In genomic region chr6:45436544-45437440, GRCh38 we compare ENCODE assay signal across 8 cellular contexts. TPM values are rescaled to one million over a fixed set of nuclear protein-coding genes. Genes with fewer than 3 reads are reported as not detected.
A peak's percentile ranks its signal among the peaks of the same experiment; 100 is the strongest.
DNase-seq lines count a peak whose midpoint lies in the region; ATAC-seq lines count a peak whose summit lies in the region.

No MANE protein-coding gene starts in this region.

- peak overlapping the region; percentile 21 to 70 (median 53) for H3K4me3 Mint-ChIP-seq in CD4-positive, CD25-positive, alpha-beta regulatory T cell
- H3K4me3 Mint-ChIP-seq in activated T-cell treated with anti-CD3 and anti-CD28 coated beads, Interleukin-2, amount 50 U/mL, for 4 hours, result peak overlapping the region; percentile 69
- peak overlapping the region in 3 of 5 donors; percentile 5 to 42 (median 6) for H3K4me3 Mint-ChIP-seq in immature natural killer cell

- H3K27ac Mint-ChIP-seq in CD4-positive, CD25-positive, alpha-beta regulatory T cell, result peak overlapping the region; percentile 2 to 49 (median 35)
- peak overlapping the region in 3 of 6 donors; percentile 43 to 63 (median 60) for H3K27ac Mint-ChIP-seq in immature natural killer cell

- H3K36me3 Mint-ChIP-seq in CD4-positive, CD25-positive, alpha-beta regulatory T cell, result peaks cover 5% of the 10 kb centered on the region
- peaks cover 36% of the 10 kb centered on the region for H3K36me3 Mint-ChIP-seq in activated T-cell treated with anti-CD3 and anti-CD28 coated beads, Interleukin-2, amount 50 U/mL, for 4 hours (ENCODE audit: insufficient read depth)
- H3K36me3 Mint-ChIP-seq in immature natural killer cell, result no peaks in the 10 kb centered on the region

- H3K4me3 ChIP-seq in CD4-positive, CD25-positive, alpha-beta regulatory T cell (ENCODE audit: low read depth, low read length), result peak overlapping the region; percentile 51

- H3K4me1 ChIP-seq in CD4-positive, CD25-positive, alpha-beta regulatory T cell (ENCODE audit: control insufficient read depth, insufficient read depth, low read length, poor library complexity, severe bottlenecking), result peaks cover 73% of the 10 kb centered on the region

- no peaks in the 10 kb centered on the region for H3K9me3 Mint-ChIP-seq in CD4-positive, CD25-positive, alpha-beta regulatory T cell
- H3K9me3 Mint-ChIP-seq in activated T-cell treated with anti-CD3 and anti-CD28 coated beads, Interleukin-2, amount 50 U/mL, for 4 hours, result no peaks in the 10 kb centered on the region
- H3K9me3 Mint-ChIP-seq in immature natural killer cell, result no peaks in the 10 kb centered on the region

- no peaks in the 10 kb centered on the region for H3K27me3 ChIP-seq in CD4-positive, CD25-positive, alpha-beta regulatory T cell (ENCODE audit: control insufficient read depth, insufficient read depth, low read length)

- H3K27ac ChIP-seq in CD4-positive, CD25-positive, alpha-beta regulatory T cell (ENCODE audit: insufficient read depth, low read length, poor library complexity, severe bottlenecking), result peak overlapping the region; percentile 50

- H3K9me3 ChIP-seq in CD4-positive, CD25-positive, alpha-beta regulatory T cell (ENCODE audit: control insufficient read depth in 2 of 2, low read length in 2 of 2), result no peaks in the 10 kb centered on the region

- no peaks in the 10 kb centered on the region for H3K27me3 Mint-ChIP-seq in CD4-positive, CD25-positive, alpha-beta regulatory T cell
- H3K27me3 Mint-ChIP-seq in activated T-cell treated with anti-CD3 and anti-CD28 coated beads, Interleukin-2, amount 50 U/mL, for 4 hours (ENCODE audit: low read depth), result no peaks in the 10 kb centered on the region
- H3K27me3 Mint-ChIP-seq in immature natural killer cell (ENCODE audit: low read depth in 3 of 3), result peaks cover 2 to 5% (median 3%) of the 10 kb centered on the region in 3 donors

- peaks cover 28 to 79% (median 53%) of the 10 kb centered on the region in 4 donors for H3K4me1 Mint-ChIP-seq in CD4-positive, CD25-positive, alpha-beta regulatory T cell
- H3K4me1 Mint-ChIP-seq in activated T-cell treated with anti-CD3 and anti-CD28 coated beads, Interleukin-2, amount 50 U/mL, for 4 hours (ENCODE audit: low read depth), result peaks cover 79% of the 10 kb centered on the region
- H3K4me1 Mint-ChIP-seq in immature natural killer cell, result peaks cover 33 to 74% of the 10 kb centered on the region in 2 donors

- DNase-seq in CD4-positive, CD25-positive, alpha-beta regulatory T cell, result peak in 1 of 3 donors; percentile 75
- DNase-seq in activated T-cell treated with anti-CD3 and anti-CD28 coated beads, Interleukin-2, amount 50 U/mL, for 4 hours, result peak; percentile 18
- DNase-seq in immature natural killer cell (no peak), NCI-H2227 (lab: John Stamatoyannopoulos, UW; ENCODE audit: unreplicated experiment) (no peak)
- DNase-seq in activated effector memory CD4-positive, alpha-beta T cell treated with anti-CD3 and anti-CD28 coated beads, Interleukin-2, amount 50 U/mL, for 16 hours, result no peak

- H3K36me3 ChIP-seq in CD4-positive, CD25-positive, alpha-beta regulatory T cell (ENCODE audit: control insufficient read depth, insufficient read depth, low read length), result peaks cover 9% of the 10 kb centered on the region

- ATAC-seq in CD4-positive, CD25-positive, alpha-beta regulatory T cell (ENCODE audit: low read depth in 2 of 2), result peak; percentile 80 to 81
- peak; percentile 74 for ATAC-seq in HG03280 (IDR thresholded peaks at IDR 0.05; ENCODE audit: unreplicated experiment)
- ATAC-seq in activated T-cell treated with anti-CD3 and anti-CD28 coated beads, Interleukin-2, amount 50 U/mL, for 4 hours, result peak; percentile 95 to 96
- ATAC-seq in HG02642 (IDR thresholded peaks at IDR 0.05; ENCODE audit: poor library complexity, unreplicated experiment), result no peak
- no peak for ATAC-seq in HG03159 (IDR thresholded peaks at IDR 0.05; ENCODE audit: unreplicated experiment)

RNA-seq across cellular contexts. Expression of gene SUPT3H, which starts 59.1 kb away (rescaled TPM):
- total RNA-seq in CD4-positive, CD25-positive, alpha-beta regulatory T cell, result 5.7 TPM
- 1 to 10 TPM; 4.8 to 7.8 (median 6.1) TPM for polyA plus RNA-seq in CD4-positive, CD25-positive, alpha-beta regulatory T cell
- total RNA-seq in activated T-cell treated with anti-CD3 and anti-CD28 coated beads, Interleukin-2, amount 50 U/mL, for 4 hours, result 10 to 100 TPM; 14.1 to 15.7 (median 15.7) TPM
- polyA plus RNA-seq in immature natural killer cell, result 10 to 100 TPM in 1 of 3 donors, 1 to 10 TPM in 2; 3.4 to 12.5 (median 8.8) TPM

Comparison
In these comparisons a context has a peak if more than half of its experiments do, and no peak if none do; other contexts are left out.
1. ATAC-seq: peak in CD4-positive, CD25-positive, alpha-beta regulatory T cell (2 of 2), HG03280 (single experiment) and activated T-cell treated with anti-CD3 and anti-CD28 coated beads, Interleukin-2, amount 50 U/mL, for 4 hours (2 of 2); none in HG02642 (single experiment) and HG03159 (single experiment).
2. H3K4me3 Mint-ChIP-seq: peak in every context shown above with its lines; median percentile 69 in activated T-cell treated with anti-CD3 and anti-CD28 coated beads, Interleukin-2, amount 50 U/mL, for 4 hours; 53 in CD4-positive, CD25-positive, alpha-beta regulatory T cell; 6 in immature natural killer cell.